21 cellular contexts compared by ENCODE assay signal in the genomic region with DNA sequence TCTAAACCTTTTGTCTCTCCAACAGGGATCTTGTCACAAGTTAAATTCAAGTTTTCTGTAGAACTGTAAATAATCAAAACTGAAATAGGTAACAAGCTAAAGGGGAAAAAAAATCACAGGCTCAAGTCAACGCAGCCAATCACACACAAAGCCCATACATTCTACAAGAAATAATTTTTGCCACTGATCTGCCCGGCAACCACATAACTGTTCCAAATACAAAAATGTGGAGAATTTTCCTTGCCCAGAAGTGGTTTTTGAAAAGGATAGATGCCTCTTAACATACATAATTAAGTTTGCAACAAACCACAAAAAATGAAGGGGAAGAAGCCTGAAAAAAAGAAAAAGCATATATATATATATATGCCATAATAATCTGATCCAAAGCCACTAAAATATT.
A peak's percentile ranks its signal among the peaks of the same experiment; 100 is the strongest.
DNase-seq lines count a peak whose midpoint lies in the region; ATAC-seq and TF ChIP-seq lines count a peak whose summit lies in the region.
"Had no signal": no experiment of that assay in that cellular context is flagged by ENCODE, and none has a peak within 500 bp of the region (broad histone marks: within the 10 kb centered on the region; RNA-seq: fewer than 3 reads in every experiment).

No MANE protein-coding gene starts in this region.

- peak overlapping the region; percentile 41 for H3K27ac Mint-ChIP-seq in memory B cell
- H3K27ac Mint-ChIP-seq: CD4-positive, alpha-beta T cell had no signal

- H3K9me3 ChIP-seq in PC-3 (ENCODE audit: low read length): no peaks in the 10 kb centered on the region
- H3K9me3 ChIP-seq: SJCRH30 had no signal

- H3K4me2 ChIP-seq in PC-3 (ENCODE audit: low read length): no peak overlapping the region
- H3K4me2 ChIP-seq: BLaER1 had no signal

- no peaks in the 10 kb centered on the region for H3F3A ChIP-seq in PC-3 (ENCODE audit: low read length, unreplicated experiment)

- H2AFZ ChIP-seq in PC-3 (ENCODE audit: low read length): no peak overlapping the region

- H3K36me3 Mint-ChIP-seq in memory B cell: peaks cover 36% of the 10 kb centered on the region

- no peaks in the 10 kb centered on the region for H3K27me3 ChIP-seq in PC-3 (ENCODE audit: low read length)
- H3K27me3 ChIP-seq: BLaER1, SJCRH30 had no signal

- intact Hi-C loops in PC-3 (cut with micrococcal nuclease): no loop called here

- ATAC-seq in memory B cell (ENCODE audit: low read depth): no peak
- ATAC-seq in PC-3: no peak
- ATAC-seq: GM12878 had no signal

- in situ Hi-C loops in SK-MEL-5 (cut with HindIII; ENCODE audit: low pct_unique_long_range_greater_than_20kb, low sequenced_read_pairs): no loop called here

- TF ChIP-seq CTCF in PC-3 (conservative IDR thresholded peaks at IDR 0.05; ENCODE audit: low read depth, low read length): no peak

- no peak overlapping the region for H3K4me3 Mint-ChIP-seq in memory B cell
- H3K4me3 Mint-ChIP-seq: CD4-positive, alpha-beta T cell had no signal

- H3K36me3 ChIP-seq in PC-3 (ENCODE audit: low read depth, low read length): peaks cover 59% of the 10 kb centered on the region

- no peaks in the 10 kb centered on the region for H3K9me3 Mint-ChIP-seq in memory B cell
- H3K9me3 Mint-ChIP-seq: CD4-positive, alpha-beta T cell had no signal

- peak; percentile 9 for DNase-seq in EH (ENCODE audit: low read depth)
- peak; percentile 38 for DNase-seq in SK-MEL-5 (ENCODE audit: low read depth, low spot score)
- peak; percentile 46 for DNase-seq in astrocyte of the hippocampus (ENCODE audit: low read depth, low spot score)
- DNase-seq in memory B cell (ENCODE audit: low spot score in 2 of 2): no peak
- no peak for DNase-seq in mucosa of gallbladder (ENCODE audit: low spot score)
- no peak for DNase-seq in DMS53 (lab: John Stamatoyannopoulos, UW)
- DNase-seq in PC-3: no peak
- DNase-seq: CD4-positive, alpha-beta T cell; EL; GDM1; GOT3; HCEC 1CT; NCI-H1092 treated with DMSO at 0.1 percent for 48 hours; NCI-H1436 treated with DMSO at 0.1 percent for 48 hours; NCI-H187 treated with DMSO at 0.1 percent for 48 hours; NCI-H2107; NCI-H774; SJCRH30 had no signal

- no peak overlapping the region for H3K9ac ChIP-seq in PC-3 (ENCODE audit: low read length)
- H3K9ac ChIP-seq: BLaER1 had no signal

- peaks cover 6% of the 10 kb centered on the region; the same call in 1 of the 2 replicates for H3K4me1 ChIP-seq in PC-3 (ENCODE audit: insufficient read depth, low read length)
- H3K4me1 ChIP-seq: BLaER1, SJCRH30 had no signal

- no peak overlapping the region for H3K27ac ChIP-seq in PC-3 (ENCODE audit: low read length)
- H3K27ac ChIP-seq: BLaER1, HL-60, SJCRH30 had no signal

- no peak overlapping the region for H3K4me3 ChIP-seq in PC-3 (ENCODE audit: low read length)
- H3K4me3 ChIP-seq: BLaER1, GM12878, SJCRH30 had no signal

- H3K9me2 ChIP-seq in PC-3 (replicated peaks; ENCODE audit: low read length): no peaks in the 10 kb centered on the region

- CTCF ChIA-PET in PC-3 (lab: Charles Lee): no interaction called here

- no peaks in the 10 kb centered on the region for H3K4me1 Mint-ChIP-seq in memory B cell

- no TSS peak for BruUV-seq in PC-3 (replicated peaks; lab: Mats Ljungman, UMichigan)

- POLR2A ChIA-PET in PC-3 (lab: Charles Lee; ENCODE audit: unreplicated experiment): no interaction called here

- peaks cover 10% of the 10 kb centered on the region; the same call in 1 of the 2 replicates for H3K79me2 ChIP-seq in PC-3 (ENCODE audit: low read length)

- no peaks in the 10 kb centered on the region for H3K27me3 Mint-ChIP-seq in memory B cell
- H3K27me3 Mint-ChIP-seq: CD4-positive, alpha-beta T cell had no signal

- no peaks in the 10 kb centered on the region for H4K20me1 ChIP-seq in PC-3 (ENCODE audit: low read length)

Comparison
In these comparisons a context has a peak if more than half of its experiments do, and no peak if none do; other contexts are left out.
1. DNase-seq: peak in EH (single experiment), SK-MEL-5 (single experiment) and astrocyte of the hippocampus (single experiment); none in memory B cell (0 of 2), mucosa of gallbladder (single experiment), DMS53 (single experiment) and PC-3 (single experiment).